In genomic region chrX:149488008-149488407, GRCh38 we compare ENCODE assay signal across 7 cellular contexts. TPM values are rescaled to one million over a fixed set of nuclear protein-coding genes. Genes with fewer than 3 reads are reported as not detected.
DNase-seq lines count a peak whose midpoint lies in the region; ATAC-seq, FAIRE-seq and TF ChIP-seq lines count a peak whose summit lies in the region.
"Not testable (repeated sequence)": the region's sequence is repeated elsewhere in the genome, so short reads cannot be mapped to it uniquely, and the experiment has no call there.

No MANE protein-coding gene starts in this region.

- peaks cover 2 to 18% of the 10 kb centered on the region in 2 experiments; a peak in 2 of 4 replicates for H3K36me3 ChIP-seq in GM12878 (ENCODE audit: control insufficient read depth in 2 of 2, insufficient read depth in 2 of 2, low read length in 1 of 2)

- not testable (repeated sequence) for TF ChIP-seq CTCF in GM12878 (IDR thresholded peaks at IDR 0.05 in 2 of 3, conservative IDR thresholded peaks at IDR 0.05 in 1 of 3; ENCODE audit: control insufficient read depth in 2 of 3, extremely low read depth in 1 of 3, insufficient read depth in 1 of 3, low read depth in 3 of 3, low read length in 3 of 3); natural killer cell (IDR thresholded peaks at IDR 0.05)

- not testable (repeated sequence) for H4K20me1 ChIP-seq in GM12878 (ENCODE audit: control insufficient read depth, insufficient read depth)

- CTCF ChIA-PET in GM12878 (lab: Yijun Ruan, JAX): not testable (repeated sequence)

- not testable (repeated sequence) for H3K9me3 Mint-ChIP-seq in effector memory CD8-positive, alpha-beta T cell; natural killer cell

- not testable (repeated sequence) for H2AFZ ChIP-seq in GM12878 (ENCODE audit: control insufficient read depth, low read depth, low read length)

- WGBS in GM12878 (ENCODE audit: insufficient coverage, insufficient replicate concordance, low lambda C conversion rate, missing lambda C conversion rate): 31% methylated on average over 2 of the region's 9 CpGs
- 50% methylated on average over 1 of the region's 9 CpGs for WGBS in right cardiac atrium

- H3K4me1 Mint-ChIP-seq in effector memory CD8-positive, alpha-beta T cell (ENCODE audit: low read depth in 2 of 2): peaks cover 16 to 19% of the 10 kb centered on the region in 2 donors
- H3K4me1 Mint-ChIP-seq in natural killer cell: peaks cover 19 to 26% of the 10 kb centered on the region in 2 donors

- BruUV-seq in GM12878 (replicated peaks; lab: Mats Ljungman, UMichigan): not testable (repeated sequence)

- H3K4me1 ChIP-seq in GM12878 (ENCODE audit: control insufficient read depth, insufficient read depth, low read length); right cardiac atrium (ENCODE audit: control insufficient read depth, insufficient read depth, low read length): not testable (repeated sequence)

- ATAC-seq in GM18868 (IDR thresholded peaks at IDR 0.05; ENCODE audit: unreplicated experiment) (peak; percentile 76), HG03432 (IDR thresholded peaks at IDR 0.05; ENCODE audit: unreplicated experiment) (peak; percentile 53), GM12878 (peak; percentile 45), right cardiac atrium (peak; percentile 29 to 41), natural killer cell (peak in 2 of 3 donors; percentile 30 to 35)
- peak; percentile 23 for ATAC-seq in effector memory CD8-positive, alpha-beta T cell (replicated peaks)

- not testable (repeated sequence) for H3K27me3 ChIP-seq in GM12878 (replicated peaks in 1 of 2; ENCODE audit: control insufficient read depth in 2 of 2, insufficient read depth in 2 of 2, low read length in 1 of 2); right cardiac atrium (ENCODE audit: control insufficient read depth, insufficient read depth)

- SMC1A ChIA-PET in GM12878 (lab: Charles Lee; ENCODE audit: uncharacterized antibody, unreplicated experiment): not testable (repeated sequence)

- not testable (repeated sequence) for H3K27ac ChIP-seq in GM12878 (ENCODE audit: control insufficient read depth, insufficient read depth); right cardiac atrium (ENCODE audit: low read length)

- H3K27me3 Mint-ChIP-seq in effector memory CD8-positive, alpha-beta T cell; natural killer cell (ENCODE audit: low read depth in 2 of 2): not testable (repeated sequence)

- H3K4me3 ChIP-seq in GM12878; right cardiac atrium (ENCODE audit: low read length): not testable (repeated sequence)

- H3K27ac Mint-ChIP-seq in effector memory CD8-positive, alpha-beta T cell; natural killer cell: not testable (repeated sequence)

- peak; percentile 48 for FAIRE-seq in GM12892 (lab: Jason Lieb, UNC)
- FAIRE-seq in GM12878 (lab: Jason Lieb, UNC): peak; percentile 68

- TF ChIP-seq EP300 in GM12878 (IDR thresholded peaks at IDR 0.05; ENCODE audit: borderline replicate concordance in 1 of 2, control insufficient read depth in 1 of 2, low read depth in 2 of 2, low read length in 2 of 2): not testable (repeated sequence)

- RAD21 ChIA-PET in GM12878 (lab: Charles Lee; ENCODE audit: unreplicated experiment): not testable (repeated sequence)

- TF ChIP-seq POLR2A in GM12892 (IDR thresholded peaks at IDR 0.05; ENCODE audit: low read depth, low read length); GM12878 (IDR thresholded peaks at IDR 0.05; ENCODE audit: low read depth, low read length): not testable (repeated sequence)

- DNase-seq in GM12892 (ENCODE audit: insufficient read length); GM12878 (ENCODE audit: low read depth, low spot score); effector memory CD8-positive, alpha-beta T cell; right cardiac atrium; natural killer cell: not testable (repeated sequence)

- intact Hi-C loops in GM12878 (cut with micrococcal nuclease; ENCODE audit: unreplicated experiment); right cardiac atrium (cut with DNase I); natural killer cell (cut with micrococcal nuclease): not testable (repeated sequence)

- not testable (repeated sequence) for TF ChIP-seq RAD21 in GM12878 (IDR thresholded peaks at IDR 0.05; ENCODE audit: insufficient read depth, low read depth, low read length)

- H3K4me2 ChIP-seq in GM12878 (ENCODE audit: control insufficient read depth, insufficient read depth): not testable (repeated sequence)

- in situ Hi-C loops in GM12878 (cut with MboI): not testable (repeated sequence)

- H3K4me3 Mint-ChIP-seq in effector memory CD8-positive, alpha-beta T cell; natural killer cell: not testable (repeated sequence)

- H3K36me3 Mint-ChIP-seq in effector memory CD8-positive, alpha-beta T cell (ENCODE audit: insufficient read depth): peaks cover 47% of the 10 kb centered on the region
- not testable (repeated sequence) for H3K36me3 Mint-ChIP-seq in natural killer cell

- POLR2A ChIA-PET in GM12878 (lab: Charles Lee): not testable (repeated sequence)

- not testable (repeated sequence) for H3K9ac ChIP-seq in GM12878 (ENCODE audit: control insufficient read depth, insufficient read depth, low read length)

- H3K79me2 ChIP-seq in GM12878 (ENCODE audit: control insufficient read depth, insufficient read depth, low read length): not testable (repeated sequence)

- H3K9me3 ChIP-seq in GM12878 (replicated peaks; ENCODE audit: control insufficient read depth, insufficient read depth, low read length); right cardiac atrium (ENCODE audit: control insufficient read depth, low read length): not testable (repeated sequence)

RNA-seq across cellular contexts. Expression of gene IDS, which starts 17.1 kb away (rescaled TPM):
- polyA plus RNA-seq in GM12892 (2012; ENCODE audit: missing spikeins): 52.7 TPM
- 62.3 and 67.5 TPM in 2 replicates for total RNA-seq in GM12878 (2013; cell fraction: nucleolus; rRNA removed)
- total RNA-seq in GM12878 (2014; rRNA removed) (48.2 and 51.2 TPM in 2 replicates), GM12878 (2014; rRNA removed; fragmentation: Illumina TruSeq; extraction: Trizol) (23.8 and 26.8 TPM in 2 replicates), GM12878 (2021) (51.3 and 52.2 TPM in 2 replicates), right cardiac atrium (100 to 1,000 TPM in 3 of 4 donors, 10 to 100 TPM in 1; 89.7 to 107 (median 103) TPM), natural killer cell (100 to 1,000 TPM; 286 to 344 (median 317) TPM)
- 29.8 TPM for polyA plus RNA-seq in GM12878 (2011; ENCODE audit: low read depth)
- polyA plus RNA-seq in GM12878 (2011; rRNA removed) (59.3 and 79.1 TPM in 2 replicates), GM12878 (2014; fragmentation: Illumina TruSeq; extraction: Trizol) (53.1 and 63.4 TPM in 2 replicates), GM12878 (2014; fragmentation: Nextera tagmentation; extraction: Ambion mirVana) (1 to 10 TPM; 6.1 to 9.6 TPM), GM12878 (2014; rRNA removed) (47.2 and 52.4 TPM in 2 replicates), GM12878 (2016; fragmentation: Nextera tagmentation; extraction: Ambion mirVana) (10 to 100 TPM; 62.4 to 66.6 TPM), right cardiac atrium (43.8 TPM)
- 80.0 and 90.9 TPM in 2 replicates for polyA plus RNA-seq in GM12878 (2011; cell fraction: cytosol; rRNA removed)
- polyA plus RNA-seq in GM12878 (2011; cell fraction: nucleus; rRNA removed): 52.3 and 66.6 TPM in 2 replicates
- 41.1 and 45.9 TPM in 2 replicates for polyA plus RNA-seq in GM12878 (2012)
- polyA minus RNA-seq in GM12878 (2011; rRNA and poly(A)+ RNA removed): 76.7 and 84.8 TPM in 2 replicates
- polyA minus RNA-seq in GM12878 (2011; cell fraction: cytosol; rRNA and poly(A)+ RNA removed): 32.3 and 35.1 TPM in 2 replicates
- 29.0 and 36.7 TPM in 2 replicates for polyA minus RNA-seq in GM12878 (2011; cell fraction: nucleus; rRNA and poly(A)+ RNA removed)

RNA-seq across cellular contexts. Expression of gene EOLA1, which starts 52.8 kb away (rescaled TPM):
- polyA plus RNA-seq in GM12892 (2012; ENCODE audit: missing spikeins): 21.4 TPM
- total RNA-seq in GM12878 (2013; cell fraction: nucleolus; rRNA removed): 20.5 and 23.1 TPM in 2 replicates
- 20.4 and 20.7 TPM in 2 replicates for total RNA-seq in GM12878 (2014; rRNA removed)
- total RNA-seq in GM12878 (2014; rRNA removed; fragmentation: Illumina TruSeq; extraction: Trizol): 22.0 and 24.6 TPM in 2 replicates
- total RNA-seq in GM12878 (2021): 27.1 and 28.6 TPM in 2 replicates
- 16.1 TPM for polyA plus RNA-seq in GM12878 (2011; ENCODE audit: low read depth)
- 42.3 and 42.8 TPM in 2 replicates for polyA plus RNA-seq in GM12878 (2011; rRNA removed)
- 33.7 and 36.5 TPM in 2 replicates for polyA plus RNA-seq in GM12878 (2011; cell fraction: cytosol; rRNA removed)
- 38.1 and 45.5 TPM in 2 replicates for polyA plus RNA-seq in GM12878 (2011; cell fraction: nucleus; rRNA removed)
- polyA plus RNA-seq in GM12878 (2012): 23.2 and 26.3 TPM in 2 replicates
- 21.4 and 23.8 TPM in 2 replicates for polyA plus RNA-seq in GM12878 (2014; fragmentation: Illumina TruSeq; extraction: Trizol)
- 10 to 100 TPM in 1 of 2 experiments, 1 to 10 TPM in 1; 9.2 to 17.6 TPM for polyA plus RNA-seq in GM12878 (2014; fragmentation: Nextera tagmentation; extraction: Ambion mirVana)
- 24.7 and 27.1 TPM in 2 replicates for polyA plus RNA-seq in GM12878 (2014; rRNA removed)
- 10 to 100 TPM; 26.5 to 26.6 TPM for polyA plus RNA-seq in GM12878 (2016; fragmentation: Nextera tagmentation; extraction: Ambion mirVana)
- 19.1 and 27.5 TPM in 2 replicates for polyA minus RNA-seq in GM12878 (2011; rRNA and poly(A)+ RNA removed)
- polyA minus RNA-seq in GM12878 (2011; cell fraction: cytosol; rRNA and poly(A)+ RNA removed): 10.1 and 11.8 TPM in 2 replicates
- 33.7 and 43.8 TPM in 2 replicates for polyA minus RNA-seq in GM12878 (2011; cell fraction: nucleus; rRNA and poly(A)+ RNA removed)
- total RNA-seq in right cardiac atrium: 10 to 100 TPM; 23.8 to 29.6 (median 26.8) TPM
- polyA plus RNA-seq in right cardiac atrium: 26.0 TPM
- total RNA-seq in natural killer cell: 10 to 100 TPM; 26.4 to 37.6 (median 36.7) TPM

Comparison
In these comparisons a context has a peak if more than half of its experiments do, and no peak if none do; other contexts are left out.
1. ATAC-seq: peak in every context shown above with its lines; median percentile 76 in GM18868; 53 in HG03432; 45 in GM12878; 35 in right cardiac atrium; 32 in natural killer cell; 23 in effector memory CD8-positive, alpha-beta T cell.